ENCODE assay signal across 35 cellular contexts in genomic region chr20:32595143-32595542, GRCh38.
"Had no signal": no experiment of that assay in that cellular context is flagged by ENCODE, and none has a peak within 500 bp of the region (broad histone marks: within the 10 kb centered on the region; RNA-seq: fewer than 3 reads in every experiment).

No MANE protein-coding gene starts in this region.

- H3K4me3 ChIP-seq: MG63 had no signal

- H3K27me3 ChIP-seq: MG63 had no signal

- H3K9me3 ChIP-seq: MG63 had no signal

- H3K36me3 ChIP-seq: MG63 had no signal

- DNase-seq: Kasumi-1, MG63, MM.1S, MV-4-11, NCI-H1048, NCI-H1092, NCI-H1092 treated with DMSO at 0.1 percent for 48 hours, NCI-H1105, NCI-H1105 treated with DMSO at 0.1 percent for 48 hours, NCI-H1417, NCI-H1417 treated with DMSO at 0.1 percent for 48 hours, NCI-H1436, NCI-H1436 treated with DMSO at 0.1 percent for 48 hours, NCI-H146, NCI-H1694, NCI-H1694 treated with DMSO at 0.1 percent for 48 hours, NCI-H187, NCI-H187 treated with DMSO at 0.1 percent for 48 hours, NCI-H1930, NCI-H2029, NCI-H2029 treated with DMSO at 0.1 percent for 48 hours, NCI-H2081, NCI-H2081 treated with DMSO at 0.1 percent for 48 hours, NCI-H2107, NCI-H2171, NCI-H2171 treated with DMSO at 0.1 percent for 48 hours, NCI-H2227 treated with DMSO at 0.1 percent for 48 hours, NCI-H226, NCI-H345, NCI-H446, NCI-H446 treated with DMSO at 0.1 percent for 48 hours, NCI-H510A, NCI-H510A treated with DMSO at 0.1 percent for 48 hours, NCI-H524, NCI-H524 treated with DMSO at 0.1 percent for 48 hours had no signal
